In the genomic region with DNA sequence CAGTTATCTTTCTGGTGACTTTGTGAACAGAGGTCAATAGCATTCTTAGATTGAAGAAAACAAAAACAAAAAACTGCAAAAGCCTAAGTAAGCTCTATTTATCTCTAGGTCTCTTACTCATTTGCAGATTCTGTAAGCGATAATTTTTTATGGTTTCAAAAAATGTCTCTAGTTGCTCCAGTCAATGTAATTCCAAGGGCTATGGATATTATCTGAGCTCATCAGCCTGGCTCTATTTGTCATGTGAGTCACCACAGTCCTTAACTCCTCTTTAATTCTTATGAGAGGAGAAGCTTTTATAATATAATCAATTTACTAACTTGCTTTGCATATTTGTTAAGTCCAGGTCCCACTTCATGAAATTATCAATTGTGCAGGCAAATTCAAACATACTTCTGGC, we compare ENCODE assay signal across 23 cellular contexts.
DNase-seq lines count a peak whose midpoint lies in the region; ATAC-seq and TF ChIP-seq lines count a peak whose summit lies in the region.
"Had no signal": no experiment of that assay in that cellular context is flagged by ENCODE, and none has a peak within 500 bp of the region (broad histone marks: within the 10 kb centered on the region; RNA-seq: fewer than 3 reads in every experiment).

No MANE protein-coding gene starts in this region.

- peak; percentile 64 for DNase-seq in DMS53 (lab: John Stamatoyannopoulos, UW)
- DNase-seq in NCI-H226 = peak; percentile 5
- DNase-seq in amniotic epithelial cell (ENCODE audit: low read depth) = peak; percentile 58
- DNase-seq in hepatocyte (ENCODE audit: low spot score) = no peak
- no peak for DNase-seq in neural progenitor cell (ENCODE audit: low spot score)
- DNase-seq in RKO (ENCODE audit: low spot score) = no peak
- DNase-seq: BE2C; Caco-2; CD4-positive, CD25-positive, alpha-beta regulatory T cell; NCI-H1092; NCI-H1436 treated with DMSO at 0.1 percent for 48 hours; NCI-H2081; NCI-H2171 treated with DMSO at 0.1 percent for 48 hours; NCI-H446 treated with DMSO at 0.1 percent for 48 hours; NK-92 treated with Interleukin-12 subunit alpha and Interleukin-12 subunit beta, amount 100 ng/mL, for 24 hours; SJCRH30; SW 1271 had no signal

- H3K27me3 ChIP-seq in hepatocyte = no peaks in the 10 kb centered on the region
- no peaks in the 10 kb centered on the region for H3K27me3 ChIP-seq in neural progenitor cell
- H3K27me3 ChIP-seq: BE2C, SJCRH30 had no signal

- H3K27ac Mint-ChIP-seq in neural progenitor cell = no peak overlapping the region
- H3K27ac Mint-ChIP-seq: GM23338 had no signal

- H3K79me2 ChIP-seq in hepatocyte (no peaks in the 10 kb centered on the region), neural progenitor cell (ENCODE audit: low read depth) (no peaks in the 10 kb centered on the region)

- ATAC-seq in GM21825 (IDR thresholded peaks at IDR 0.05; ENCODE audit: unreplicated experiment) = no peak
- ATAC-seq in GM19023 (IDR thresholded peaks at IDR 0.05; ENCODE audit: unreplicated experiment) = no peak
- ATAC-seq: GM12878, GM23338 had no signal

- H3K36me3 ChIP-seq in hepatocyte (replicated peaks; ENCODE audit: insufficient read depth, low read depth) = no peaks in the 10 kb centered on the region
- H3K36me3 ChIP-seq in neural progenitor cell = no peaks in the 10 kb centered on the region
- H3K36me3 ChIP-seq: BE2C, SJCRH30 had no signal

- TF ChIP-seq CTCF in hepatocyte (IDR thresholded peaks at IDR 0.05; ENCODE audit: poor library complexity) (no peak), neural progenitor cell (IDR thresholded peaks at IDR 0.05) (no peak)

- H3K9me3 ChIP-seq in hepatocyte (ENCODE audit: low read depth) (no peaks in the 10 kb centered on the region), neural progenitor cell (ENCODE audit: low read depth) (no peaks in the 10 kb centered on the region)
- H3K9me3 ChIP-seq: BE2C, Caco-2, SJCRH30 had no signal

- H3K27ac ChIP-seq in hepatocyte (peak overlapping the region; percentile 61), neural progenitor cell (no peak overlapping the region)
- H3K27ac ChIP-seq: KMS-11, RWPE1, SJCRH30 had no signal

- H3F3A ChIP-seq in neural progenitor cell (ENCODE audit: low read depth) = no peaks in the 10 kb centered on the region

- no peaks in the 10 kb centered on the region for H3K9me3 Mint-ChIP-seq in neural progenitor cell
- H3K9me3 Mint-ChIP-seq: GM23338 had no signal

- H4K20me1 ChIP-seq in hepatocyte (ENCODE audit: insufficient read depth, poor library complexity, severe bottlenecking) (no peaks in the 10 kb centered on the region), neural progenitor cell (ENCODE audit: low read depth) (no peaks in the 10 kb centered on the region)

- H3K4me2 ChIP-seq in hepatocyte (no peak overlapping the region), neural progenitor cell (no peak overlapping the region)
- H3K4me2 ChIP-seq: GM23338, KMS-11 had no signal

- H3K4me1 ChIP-seq in hepatocyte (ENCODE audit: insufficient read depth) (no peaks in the 10 kb centered on the region), neural progenitor cell (no peaks in the 10 kb centered on the region)
- H3K4me1 ChIP-seq: BE2C had no signal

- no peaks in the 10 kb centered on the region for H3K9me2 ChIP-seq in hepatocyte (replicated peaks; ENCODE audit: insufficient read depth)

- H3K27me3 Mint-ChIP-seq in neural progenitor cell (ENCODE audit: insufficient read depth, low read depth) = no peaks in the 10 kb centered on the region
- H3K27me3 Mint-ChIP-seq: CD4-positive, CD25-positive, alpha-beta regulatory T cell had no signal

- no peaks in the 10 kb centered on the region for H3K36me3 Mint-ChIP-seq in neural progenitor cell
- H3K36me3 Mint-ChIP-seq: CD4-positive, CD25-positive, alpha-beta regulatory T cell had no signal

- H3K4me1 Mint-ChIP-seq in neural progenitor cell = peaks cover 3% of the 10 kb centered on the region
- H3K4me1 Mint-ChIP-seq: GM23338 had no signal

- H3K4me3 ChIP-seq in hepatocyte = no peak overlapping the region
- H3K4me3 ChIP-seq in neural progenitor cell = no peak overlapping the region
- H3K4me3 ChIP-seq: GM12878, GM23338, SJCRH30 had no signal

- 73% methylated on average over 1 of the region's 1 CpG for WGBS in hepatocyte (ENCODE audit: low lambda C conversion rate, missing lambda C conversion rate)

- H3K4me3 Mint-ChIP-seq in neural progenitor cell = no peak overlapping the region
- H3K4me3 Mint-ChIP-seq: CD4-positive, CD25-positive, alpha-beta regulatory T cell; GM23338 had no signal

- no peak overlapping the region for H3K9ac ChIP-seq in neural progenitor cell
- H3K9ac ChIP-seq: KMS-11 had no signal

- no peak overlapping the region for H2AFZ ChIP-seq in hepatocyte
- H2AFZ ChIP-seq in neural progenitor cell (replicated peaks) = no peak overlapping the region
- H2AFZ ChIP-seq: GM23338 had no signal

Comparison
In these comparisons a context has a peak if more than half of its experiments do, and no peak if none do; other contexts are left out.
1. DNase-seq: peak in DMS53 (single experiment), NCI-H226 (single experiment) and amniotic epithelial cell (single experiment); none in hepatocyte (single experiment), neural progenitor cell (single experiment) and RKO (single experiment).